ENCODE assay signal across 1 cellular context in the genomic region with DNA sequence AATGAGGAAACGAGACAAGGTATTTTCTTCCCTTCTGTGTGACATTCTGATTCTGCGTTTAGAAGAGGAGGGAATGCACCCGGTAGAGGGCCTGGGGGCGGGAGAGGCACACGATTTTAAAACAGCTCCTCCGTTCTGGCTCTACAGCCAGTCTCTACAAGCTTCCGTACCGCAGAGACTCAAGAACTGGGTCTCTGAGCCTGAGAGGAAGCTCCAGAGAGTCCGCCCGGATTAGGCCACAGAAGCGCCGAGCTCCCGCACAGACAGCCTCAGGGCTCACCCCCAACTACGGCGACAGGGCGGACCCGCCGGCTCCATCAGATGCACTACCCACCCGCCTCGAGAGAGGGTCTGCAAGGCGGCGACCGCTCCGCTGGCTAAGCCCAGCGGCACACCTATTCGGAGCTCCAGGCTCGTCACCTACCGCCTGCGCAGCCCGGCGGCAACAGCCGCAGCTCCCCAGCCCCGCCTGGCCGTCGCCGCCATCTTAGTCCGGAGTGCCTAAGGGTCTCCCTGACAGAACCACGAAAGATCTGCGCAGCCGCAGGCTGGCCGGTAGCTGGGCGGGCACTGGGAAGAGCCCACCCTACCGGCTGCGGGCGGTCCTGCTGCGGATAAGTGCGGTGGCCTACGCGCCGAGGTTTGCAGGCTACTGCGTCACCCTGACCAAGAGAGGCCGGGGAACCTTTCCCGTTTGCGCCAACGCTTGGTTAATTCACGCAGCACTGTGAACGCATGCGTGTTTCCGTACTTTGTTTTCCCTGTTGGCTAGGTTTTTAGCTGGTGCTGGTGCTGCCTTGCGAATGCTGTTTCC.
TF ChIP-seq lines count a peak whose summit lies in the region.

TSS of gene NFU1 (minus strand) at position 499 of the 814 bp plus-strand sequence. CDS start at position 486, 13 bp downstream.

TF ChIP-seq in H1, 55 proteins besides CTCF, POLR2A, EP300 and RAD21:
- no peak for TF ChIP-seq ATF3 (IDR thresholded peaks at IDR 0.05; ENCODE audit: insufficient read depth, low read depth, low read length)
- no peak for TF ChIP-seq GTF2F1 (IDR thresholded peaks at IDR 0.05; ENCODE audit: borderline replicate concordance, low read depth, low read length)
- TF ChIP-seq RFX5 (IDR thresholded peaks at IDR 0.05; ENCODE audit: borderline replicate concordance, low read depth, low read length), result no peak
- no peak for TF ChIP-seq EZH2 (IDR thresholded peaks at IDR 0.05; ENCODE audit: low read depth, low read length, severe bottlenecking)
- no peak for TF ChIP-seq SRF (IDR thresholded peaks at IDR 0.05; ENCODE audit: low read depth, low read length)
- peak; percentile 87 for TF ChIP-seq PHF8 (conservative IDR thresholded peaks at IDR 0.05; ENCODE audit: low read depth, low read length)
- peak; percentile 98 for TF ChIP-seq RBBP5 (IDR thresholded peaks at IDR 0.05; ENCODE audit: borderline replicate concordance, low read depth, low read length)
- no peak for TF ChIP-seq FOSL1 (IDR thresholded peaks at IDR 0.05; ENCODE audit: insufficient read depth, low read depth, low read length)
- no peak for TF ChIP-seq CEBPB (IDR thresholded peaks at IDR 0.05; ENCODE audit: low read depth, low read length)
- TF ChIP-seq CHD2 (IDR thresholded peaks at IDR 0.05; ENCODE audit: low read length), result no peak
- TF ChIP-seq EGR1 (IDR thresholded peaks at IDR 0.05; ENCODE audit: borderline replicate concordance, low read depth, low read length), result no peak
- no peak for TF ChIP-seq HDAC6 (IDR thresholded peaks at IDR 0.05; ENCODE audit: low read depth, low read length)
- no peak for TF ChIP-seq CHD1 (IDR thresholded peaks at IDR 0.05; ENCODE audit: low read depth, low read length)
- no peak for TF ChIP-seq RNF2 (IDR thresholded peaks at IDR 0.05; ENCODE audit: borderline replicate concordance, low read depth, low read length, missing control alignments, poor library complexity, severe bottlenecking)
- TF ChIP-seq TAF7 (optimal IDR thresholded peaks at IDR 0.05; ENCODE audit: borderline replicate concordance, low read depth, low read length), result peak; percentile 81
- TF ChIP-seq SP1 (IDR thresholded peaks at IDR 0.05; ENCODE audit: low read depth, low read length), result no peak
- 0 out of 2 replicates have a peak, but pooled peaks have one; percentile 6 for TF ChIP-seq TEAD4 (IDR thresholded peaks at IDR 0.05; ENCODE audit: low read depth, low read length)
- TF ChIP-seq KDM4A (IDR thresholded peaks at IDR 0.05; ENCODE audit: low read depth, low read length, severe bottlenecking), result peak; percentile 63
- TF ChIP-seq SIX5 (IDR thresholded peaks at IDR 0.05; ENCODE audit: low read depth, low read length), result no peak
- TF ChIP-seq TBP (IDR thresholded peaks at IDR 0.05; ENCODE audit: low read depth, low read length), result peak; percentile 73
- TF ChIP-seq RXRA (IDR thresholded peaks at IDR 0.05; ENCODE audit: insufficient read depth, low read depth, low read length), result no peak
- peak; percentile 59; the same call in 1 of the 2 replicates for TF ChIP-seq MAX (IDR thresholded peaks at IDR 0.05)
- TF ChIP-seq CREB1 (IDR thresholded peaks at IDR 0.05), result peak; percentile 84
- no peak for TF ChIP-seq CBX8 (IDR thresholded peaks at IDR 0.05; ENCODE audit: borderline replicate concordance, low read depth, low read length)
- TF ChIP-seq TAF1 (IDR thresholded peaks at IDR 0.05; ENCODE audit: low read depth, low read length), result peak; percentile 96
- TF ChIP-seq BRCA1 (IDR thresholded peaks at IDR 0.05; ENCODE audit: low read depth, low read length), result no peak
- TF ChIP-seq, protein P1, sequence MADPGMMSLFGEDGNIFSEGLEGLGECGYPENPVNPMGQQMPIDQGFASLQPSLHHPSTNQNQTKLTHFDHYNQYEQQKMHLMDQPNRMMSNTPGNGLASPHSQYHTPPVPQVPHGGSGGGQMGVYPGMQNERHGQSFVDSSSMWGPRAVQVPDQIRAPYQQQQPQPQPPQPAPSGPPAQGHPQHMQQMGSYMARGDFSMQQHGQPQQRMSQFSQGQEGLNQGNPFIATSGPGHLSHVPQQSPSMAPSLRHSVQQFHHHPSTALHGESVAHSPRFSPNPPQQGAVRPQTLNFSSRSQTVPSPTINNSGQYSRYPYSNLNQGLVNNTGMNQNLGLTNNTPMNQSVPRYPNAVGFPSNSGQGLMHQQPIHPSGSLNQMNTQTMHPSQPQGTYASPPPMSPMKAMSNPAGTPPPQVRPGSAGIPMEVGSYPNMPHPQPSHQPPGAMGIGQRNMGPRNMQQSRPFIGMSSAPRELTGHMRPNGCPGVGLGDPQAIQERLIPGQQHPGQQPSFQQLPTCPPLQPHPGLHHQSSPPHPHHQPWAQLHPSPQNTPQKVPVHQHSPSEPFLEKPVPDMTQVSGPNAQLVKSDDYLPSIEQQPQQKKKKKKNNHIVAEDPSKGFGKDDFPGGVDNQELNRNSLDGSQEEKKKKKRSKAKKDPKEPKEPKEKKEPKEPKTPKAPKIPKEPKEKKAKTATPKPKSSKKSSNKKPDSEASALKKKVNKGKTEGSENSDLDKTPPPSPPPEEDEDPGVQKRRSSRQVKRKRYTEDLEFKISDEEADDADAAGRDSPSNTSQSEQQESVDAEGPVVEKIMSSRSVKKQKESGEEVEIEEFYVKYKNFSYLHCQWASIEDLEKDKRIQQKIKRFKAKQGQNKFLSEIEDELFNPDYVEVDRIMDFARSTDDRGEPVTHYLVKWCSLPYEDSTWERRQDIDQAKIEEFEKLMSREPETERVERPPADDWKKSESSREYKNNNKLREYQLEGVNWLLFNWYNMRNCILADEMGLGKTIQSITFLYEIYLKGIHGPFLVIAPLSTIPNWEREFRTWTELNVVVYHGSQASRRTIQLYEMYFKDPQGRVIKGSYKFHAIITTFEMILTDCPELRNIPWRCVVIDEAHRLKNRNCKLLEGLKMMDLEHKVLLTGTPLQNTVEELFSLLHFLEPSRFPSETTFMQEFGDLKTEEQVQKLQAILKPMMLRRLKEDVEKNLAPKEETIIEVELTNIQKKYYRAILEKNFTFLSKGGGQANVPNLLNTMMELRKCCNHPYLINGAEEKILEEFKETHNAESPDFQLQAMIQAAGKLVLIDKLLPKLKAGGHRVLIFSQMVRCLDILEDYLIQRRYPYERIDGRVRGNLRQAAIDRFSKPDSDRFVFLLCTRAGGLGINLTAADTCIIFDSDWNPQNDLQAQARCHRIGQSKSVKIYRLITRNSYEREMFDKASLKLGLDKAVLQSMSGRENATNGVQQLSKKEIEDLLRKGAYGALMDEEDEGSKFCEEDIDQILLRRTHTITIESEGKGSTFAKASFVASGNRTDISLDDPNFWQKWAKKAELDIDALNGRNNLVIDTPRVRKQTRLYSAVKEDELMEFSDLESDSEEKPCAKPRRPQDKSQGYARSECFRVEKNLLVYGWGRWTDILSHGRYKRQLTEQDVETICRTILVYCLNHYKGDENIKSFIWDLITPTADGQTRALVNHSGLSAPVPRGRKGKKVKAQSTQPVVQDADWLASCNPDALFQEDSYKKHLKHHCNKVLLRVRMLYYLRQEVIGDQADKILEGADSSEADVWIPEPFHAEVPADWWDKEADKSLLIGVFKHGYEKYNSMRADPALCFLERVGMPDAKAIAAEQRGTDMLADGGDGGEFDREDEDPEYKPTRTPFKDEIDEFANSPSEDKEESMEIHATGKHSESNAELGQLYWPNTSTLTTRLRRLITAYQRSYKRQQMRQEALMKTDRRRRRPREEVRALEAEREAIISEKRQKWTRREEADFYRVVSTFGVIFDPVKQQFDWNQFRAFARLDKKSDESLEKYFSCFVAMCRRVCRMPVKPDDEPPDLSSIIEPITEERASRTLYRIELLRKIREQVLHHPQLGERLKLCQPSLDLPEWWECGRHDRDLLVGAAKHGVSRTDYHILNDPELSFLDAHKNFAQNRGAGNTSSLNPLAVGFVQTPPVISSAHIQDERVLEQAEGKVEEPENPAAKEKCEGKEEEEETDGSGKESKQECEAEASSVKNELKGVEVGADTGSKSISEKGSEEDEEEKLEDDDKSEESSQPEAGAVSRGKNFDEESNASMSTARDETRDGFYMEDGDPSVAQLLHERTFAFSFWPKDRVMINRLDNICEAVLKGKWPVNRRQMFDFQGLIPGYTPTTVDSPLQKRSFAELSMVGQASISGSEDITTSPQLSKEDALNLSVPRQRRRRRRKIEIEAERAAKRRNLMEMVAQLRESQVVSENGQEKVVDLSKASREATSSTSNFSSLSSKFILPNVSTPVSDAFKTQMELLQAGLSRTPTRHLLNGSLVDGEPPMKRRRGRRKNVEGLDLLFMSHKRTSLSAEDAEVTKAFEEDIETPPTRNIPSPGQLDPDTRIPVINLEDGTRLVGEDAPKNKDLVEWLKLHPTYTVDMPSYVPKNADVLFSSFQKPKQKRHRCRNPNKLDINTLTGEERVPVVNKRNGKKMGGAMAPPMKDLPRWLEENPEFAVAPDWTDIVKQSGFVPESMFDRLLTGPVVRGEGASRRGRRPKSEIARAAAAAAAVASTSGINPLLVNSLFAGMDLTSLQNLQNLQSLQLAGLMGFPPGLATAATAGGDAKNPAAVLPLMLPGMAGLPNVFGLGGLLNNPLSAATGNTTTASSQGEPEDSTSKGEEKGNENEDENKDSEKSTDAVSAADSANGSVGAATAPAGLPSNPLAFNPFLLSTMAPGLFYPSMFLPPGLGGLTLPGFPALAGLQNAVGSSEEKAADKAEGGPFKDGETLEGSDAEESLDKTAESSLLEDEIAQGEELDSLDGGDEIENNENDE (IDR thresholded peaks at IDR 0.05; ENCODE audit: insufficient replicate concordance, low read length), result no peak
- no peak for TF ChIP-seq CTBP2 (IDR thresholded peaks at IDR 0.05; ENCODE audit: borderline replicate concordance, insufficient read depth, insufficient read length, low read length)
- TF ChIP-seq E2F6 (IDR thresholded peaks at IDR 0.05), result no peak; the same call in 1 of the 2 replicates
- TF ChIP-seq NRF1 (IDR thresholded peaks at IDR 0.05; ENCODE audit: low read depth, low read length), result peak; percentile 71
- no peak for TF ChIP-seq SUZ12 (IDR thresholded peaks at IDR 0.05; ENCODE audit: low read length)
- no peak for TF ChIP-seq MAFK (IDR thresholded peaks at IDR 0.05; ENCODE audit: low read depth, low read length)
- TF ChIP-seq HDAC2 (IDR thresholded peaks at IDR 0.05; ENCODE audit: borderline replicate concordance in 1 of 2, low read depth in 2 of 2, low read length in 2 of 2), result peak in 1 of 2 experiments; percentile 45; a peak in 2 of 4 replicates
- 0 out of 2 replicates have a peak, but pooled peaks have one; percentile 9 for TF ChIP-seq ATF2 (IDR thresholded peaks at IDR 0.05; ENCODE audit: low read length)
- TF ChIP-seq SP4 (IDR thresholded peaks at IDR 0.05; ENCODE audit: low read length), result no peak
- TF ChIP-seq SIN3A (conservative IDR thresholded peaks at IDR 0.05 in 1 of 2, IDR thresholded peaks at IDR 0.05 in 1 of 2; ENCODE audit: low read depth in 1 of 2, low read length in 2 of 2), result peak in 1 of 2 experiments; percentile 75; a peak in 2 of 4 replicates
- TF ChIP-seq ASH2L (IDR thresholded peaks at IDR 0.05; ENCODE audit: low read length), result peak; percentile 95
- TF ChIP-seq GABPA (IDR thresholded peaks at IDR 0.05; ENCODE audit: borderline replicate concordance, insufficient read depth, low read length), result no peak
- TF ChIP-seq JUND (IDR thresholded peaks at IDR 0.05; ENCODE audit: low read length), result no peak
- no peak for TF ChIP-seq JUN (IDR thresholded peaks at IDR 0.05; ENCODE audit: low read depth, low read length)
- no peak for TF ChIP-seq CBX5 (IDR thresholded peaks at IDR 0.05; ENCODE audit: low read depth, low read length)
- TF ChIP-seq TCF12 (IDR thresholded peaks at IDR 0.05; ENCODE audit: low read depth, low read length), result no peak
- peak; percentile 84 for TF ChIP-seq POLR2AphosphoS5 (IDR thresholded peaks at IDR 0.05; ENCODE audit: low read depth, low read length)
- no peak; the same call in 1 of the 2 replicates for TF ChIP-seq KDM5A (IDR thresholded peaks at IDR 0.05; ENCODE audit: low read length)
- TF ChIP-seq SAP30 (IDR thresholded peaks at IDR 0.05; ENCODE audit: insufficient read depth, insufficient replicate concordance, low read length), result peak; percentile 61
- no peak for TF ChIP-seq BACH1 (IDR thresholded peaks at IDR 0.05; ENCODE audit: low read length)
- no peak for TF ChIP-seq SIRT6 (IDR thresholded peaks at IDR 0.05; ENCODE audit: low read length)
- TF ChIP-seq NANOG (IDR thresholded peaks at IDR 0.05; ENCODE audit: insufficient read depth, low read depth, low read length, poor library complexity, severe bottlenecking), result no peak
- no peak for TF ChIP-seq ZNF274 (IDR thresholded peaks at IDR 0.05; ENCODE audit: borderline replicate concordance, extremely low read depth, low read length)
- TF ChIP-seq SP2 (IDR thresholded peaks at IDR 0.05; ENCODE audit: low read length), result no peak
- TF ChIP-seq, protein P2, sequence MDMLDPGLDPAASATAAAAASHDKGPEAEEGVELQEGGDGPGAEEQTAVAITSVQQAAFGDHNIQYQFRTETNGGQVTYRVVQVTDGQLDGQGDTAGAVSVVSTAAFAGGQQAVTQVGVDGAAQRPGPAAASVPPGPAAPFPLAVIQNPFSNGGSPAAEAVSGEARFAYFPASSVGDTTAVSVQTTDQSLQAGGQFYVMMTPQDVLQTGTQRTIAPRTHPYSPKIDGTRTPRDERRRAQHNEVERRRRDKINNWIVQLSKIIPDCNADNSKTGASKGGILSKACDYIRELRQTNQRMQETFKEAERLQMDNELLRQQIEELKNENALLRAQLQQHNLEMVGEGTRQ (IDR thresholded peaks at IDR 0.05; ENCODE audit: low read length), result no peak
- TF ChIP-seq KDM1A (IDR thresholded peaks at IDR 0.05; ENCODE audit: borderline replicate concordance, low read length), result no peak
- TF ChIP-seq YY1 (IDR thresholded peaks at IDR 0.05; ENCODE audit: low read depth, low read length), result peak; percentile 98
- no peak for TF ChIP-seq BCL11A (IDR thresholded peaks at IDR 0.05; ENCODE audit: low read depth in 2 of 2, low read length in 2 of 2)
- TF ChIP-seq POU5F1 (IDR thresholded peaks at IDR 0.05; ENCODE audit: low read depth, low read length), result no peak
